ENCODE assay signal across 1 cellular context in the genomic region with DNA sequence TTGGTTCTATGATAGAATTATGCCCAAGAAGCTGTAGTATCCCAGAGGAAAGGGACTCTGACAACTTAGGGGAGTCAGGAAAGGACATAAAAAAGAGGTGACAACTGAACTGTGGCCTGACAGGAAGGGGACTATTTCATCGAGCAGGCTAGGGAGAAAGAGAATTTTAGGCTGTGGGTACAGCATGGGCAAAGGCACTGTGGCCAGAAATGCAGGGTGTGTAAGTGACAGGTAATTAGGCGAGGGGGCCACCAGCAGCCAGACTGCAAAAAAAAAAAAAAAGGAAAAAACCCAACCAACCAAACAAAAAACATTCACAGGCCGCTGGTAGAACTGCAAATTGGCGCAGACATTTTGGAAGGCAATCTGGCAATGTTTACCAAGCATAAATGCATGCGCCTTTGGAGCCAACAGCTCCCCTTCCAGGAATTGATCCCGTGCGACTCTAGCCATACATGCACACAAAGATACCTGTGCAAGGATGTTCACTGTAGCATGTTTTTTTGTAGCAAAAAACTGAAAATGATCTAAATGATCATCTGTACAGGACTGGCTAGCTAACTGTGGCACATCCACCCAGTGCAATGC.
TF ChIP-seq lines count a peak whose summit lies in the region.

No MANE protein-coding gene starts in this region.

TF ChIP-seq in HEK293, 187 proteins besides CTCF, POLR2A, EP300 and RAD21:
- TF ChIP-seq ZBTB7A (tag by site-specific recombination; IDR thresholded peaks at IDR 0.05; ENCODE audit: low read depth) (no peak), ZNF623 (tag by site-specific recombination; IDR thresholded peaks at IDR 0.05) (peak; percentile 92)
